In genomic region chr10:43978936-43979335, GRCh38 we compare ENCODE assay signal across 4 cellular contexts.
"Had no signal": no experiment of that assay in that cellular context is flagged by ENCODE, and none has a peak within 500 bp of the region (broad histone marks: within the 10 kb centered on the region; RNA-seq: fewer than 3 reads in every experiment).

No MANE protein-coding gene starts in this region.

- DNase-seq: H9, HCEC 1CT, KBM-7 had no signal

- ATAC-seq: GM23338 had no signal

- H3K4me3 ChIP-seq: GM23338 had no signal
